2 cellular contexts compared by ENCODE assay signal in genomic region chr10:70094287-70094686, GRCh38.
TF ChIP-seq lines count a peak whose summit lies in the region.

No MANE protein-coding gene starts in this region.

TF ChIP-seq in IMR-90, 13 proteins besides CTCF, POLR2A, EP300 and RAD21:
- TF ChIP-seq SMC3 (IDR thresholded peaks at IDR 0.05; ENCODE audit: low read depth, low read length) (no peak), FOS (IDR thresholded peaks at IDR 0.05; ENCODE audit: low read depth, low read length) (no peak), RCOR1 (IDR thresholded peaks at IDR 0.05; ENCODE audit: insufficient replicate concordance, low read length) (no peak), MAFK (IDR thresholded peaks at IDR 0.05; ENCODE audit: low read depth, low read length) (no peak), CHD1 (IDR thresholded peaks at IDR 0.05; ENCODE audit: low read depth, low read length) (no peak), MAZ (IDR thresholded peaks at IDR 0.05; ENCODE audit: borderline replicate concordance, low read depth, low read length) (no peak), CEBPB (IDR thresholded peaks at IDR 0.05; ENCODE audit: low read depth, low read length) (no peak), RFX5 (IDR thresholded peaks at IDR 0.05; ENCODE audit: low read depth, low read length) (no peak), BHLHE40 (IDR thresholded peaks at IDR 0.05; ENCODE audit: low read depth, low read length) (no peak), NFE2L2 (IDR thresholded peaks at IDR 0.05; ENCODE audit: low read depth, low read length) (no peak), MXI1 (IDR thresholded peaks at IDR 0.05; ENCODE audit: borderline replicate concordance, low read depth, low read length) (no peak)
- TF ChIP-seq, protein P1, sequence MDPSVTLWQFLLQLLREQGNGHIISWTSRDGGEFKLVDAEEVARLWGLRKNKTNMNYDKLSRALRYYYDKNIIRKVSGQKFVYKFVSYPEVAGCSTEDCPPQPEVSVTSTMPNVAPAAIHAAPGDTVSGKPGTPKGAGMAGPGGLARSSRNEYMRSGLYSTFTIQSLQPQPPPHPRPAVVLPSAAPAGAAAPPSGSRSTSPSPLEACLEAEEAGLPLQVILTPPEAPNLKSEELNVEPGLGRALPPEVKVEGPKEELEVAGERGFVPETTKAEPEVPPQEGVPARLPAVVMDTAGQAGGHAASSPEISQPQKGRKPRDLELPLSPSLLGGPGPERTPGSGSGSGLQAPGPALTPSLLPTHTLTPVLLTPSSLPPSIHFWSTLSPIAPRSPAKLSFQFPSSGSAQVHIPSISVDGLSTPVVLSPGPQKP (IDR thresholded peaks at IDR 0.05; ENCODE audit: borderline replicate concordance, low read depth, low read length) = no peak
- TF ChIP-seq, protein P2, sequence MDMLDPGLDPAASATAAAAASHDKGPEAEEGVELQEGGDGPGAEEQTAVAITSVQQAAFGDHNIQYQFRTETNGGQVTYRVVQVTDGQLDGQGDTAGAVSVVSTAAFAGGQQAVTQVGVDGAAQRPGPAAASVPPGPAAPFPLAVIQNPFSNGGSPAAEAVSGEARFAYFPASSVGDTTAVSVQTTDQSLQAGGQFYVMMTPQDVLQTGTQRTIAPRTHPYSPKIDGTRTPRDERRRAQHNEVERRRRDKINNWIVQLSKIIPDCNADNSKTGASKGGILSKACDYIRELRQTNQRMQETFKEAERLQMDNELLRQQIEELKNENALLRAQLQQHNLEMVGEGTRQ (IDR thresholded peaks at IDR 0.05; ENCODE audit: low read depth, low read length) = no peak

TF ChIP-seq in K562, 482 proteins besides CTCF, POLR2A, EP300 and RAD21:
- TF ChIP-seq COPS2 (conservative IDR thresholded peaks at IDR 0.05) (no peak), BRF2 (IDR thresholded peaks at IDR 0.05; ENCODE audit: borderline replicate concordance, insufficient read depth, insufficient read length) (no peak), HNRNPLL (IDR thresholded peaks at IDR 0.05; ENCODE audit: low read depth, low read length, poor library complexity, severe bottlenecking) (no peak), NCOA4 (IDR thresholded peaks at IDR 0.05; ENCODE audit: partially characterized antibody) (no peak), MTA2 (IDR thresholded peaks at IDR 0.05; ENCODE audit: low read depth) (no peak), NELFE (IDR thresholded peaks at IDR 0.05; ENCODE audit: insufficient read depth, insufficient read length) (no peak), MEF2D (tag; conservative IDR thresholded peaks at IDR 0.05; ENCODE audit: low read depth) (no peak), ZNF282 (CRISPR knock-in tag; IDR thresholded peaks at IDR 0.05) (no peak), TBL1XR1 (IDR thresholded peaks at IDR 0.05; ENCODE audit: low read length in 2 of 2) (no peak), CHD4 (IDR thresholded peaks at IDR 0.05; ENCODE audit: insufficient read depth, insufficient replicate concordance, low read depth, low read length, poor library complexity, severe bottlenecking) (no peak), ZNF133 (CRISPR knock-in tag; IDR thresholded peaks at IDR 0.05) (no peak), XRCC5 (IDR thresholded peaks at IDR 0.05; ENCODE audit: low read depth, low read length) (no peak), HIVEP1 (CRISPR knock-in tag; IDR thresholded peaks at IDR 0.05) (no peak), NRF1 (conservative IDR thresholded peaks at IDR 0.05 in 1 of 2, IDR thresholded peaks at IDR 0.05 in 1 of 2) (no peak), JUND (IDR thresholded peaks at IDR 0.05; ENCODE audit: borderline replicate concordance, low read depth, low read length) (no peak), JUND (tag; IDR thresholded peaks at IDR 0.05; ENCODE audit: borderline replicate concordance, low read depth, low read length) (0 out of 3 replicates have a peak, but pooled peaks have one; percentile 13), SRSF9 (IDR thresholded peaks at IDR 0.05; ENCODE audit: borderline replicate concordance, low read depth, low read length) (no peak), RBM22 (IDR thresholded peaks at IDR 0.05; ENCODE audit: low read depth, low read length, poor library complexity, severe bottlenecking) (no peak), MEIS2 (IDR thresholded peaks at IDR 0.05; ENCODE audit: partially characterized antibody) (peak; percentile 65), RCOR1 (IDR thresholded peaks at IDR 0.05; ENCODE audit: borderline replicate concordance in 1 of 2, low read depth in 2 of 2, low read length in 2 of 2) (no peak), CEBPB (tag; IDR thresholded peaks at IDR 0.05) (no peak), TAF15 (IDR thresholded peaks at IDR 0.05; ENCODE audit: low read depth, low read length) (no peak), THRB (CRISPR knock-in tag; conservative IDR thresholded peaks at IDR 0.05) (no peak)
- TF ChIP-seq, protein P3, sequence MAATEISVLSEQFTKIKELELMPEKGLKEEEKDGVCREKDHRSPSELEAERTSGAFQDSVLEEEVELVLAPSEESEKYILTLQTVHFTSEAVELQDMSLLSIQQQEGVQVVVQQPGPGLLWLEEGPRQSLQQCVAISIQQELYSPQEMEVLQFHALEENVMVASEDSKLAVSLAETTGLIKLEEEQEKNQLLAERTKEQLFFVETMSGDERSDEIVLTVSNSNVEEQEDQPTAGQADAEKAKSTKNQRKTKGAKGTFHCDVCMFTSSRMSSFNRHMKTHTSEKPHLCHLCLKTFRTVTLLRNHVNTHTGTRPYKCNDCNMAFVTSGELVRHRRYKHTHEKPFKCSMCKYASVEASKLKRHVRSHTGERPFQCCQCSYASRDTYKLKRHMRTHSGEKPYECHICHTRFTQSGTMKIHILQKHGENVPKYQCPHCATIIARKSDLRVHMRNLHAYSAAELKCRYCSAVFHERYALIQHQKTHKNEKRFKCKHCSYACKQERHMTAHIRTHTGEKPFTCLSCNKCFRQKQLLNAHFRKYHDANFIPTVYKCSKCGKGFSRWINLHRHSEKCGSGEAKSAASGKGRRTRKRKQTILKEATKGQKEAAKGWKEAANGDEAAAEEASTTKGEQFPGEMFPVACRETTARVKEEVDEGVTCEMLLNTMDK (IDR thresholded peaks at IDR 0.05; ENCODE audit: borderline replicate concordance, insufficient read depth, low read depth, low read length, poor library complexity, severe bottlenecking) = no peak
- TF ChIP-seq, protein P4, sequence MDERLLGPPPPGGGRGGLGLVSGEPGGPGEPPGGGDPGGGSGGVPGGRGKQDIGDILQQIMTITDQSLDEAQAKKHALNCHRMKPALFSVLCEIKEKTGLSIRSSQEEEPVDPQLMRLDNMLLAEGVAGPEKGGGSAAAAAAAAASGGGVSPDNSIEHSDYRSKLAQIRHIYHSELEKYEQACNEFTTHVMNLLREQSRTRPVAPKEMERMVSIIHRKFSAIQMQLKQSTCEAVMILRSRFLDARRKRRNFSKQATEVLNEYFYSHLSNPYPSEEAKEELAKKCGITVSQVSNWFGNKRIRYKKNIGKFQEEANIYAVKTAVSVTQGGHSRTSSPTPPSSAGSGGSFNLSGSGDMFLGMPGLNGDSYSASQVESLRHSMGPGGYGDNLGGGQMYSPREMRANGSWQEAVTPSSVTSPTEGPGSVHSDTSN (CRISPR knock-in tag; IDR thresholded peaks at IDR 0.05; ENCODE audit: low read depth) = no peak
- TF ChIP-seq, protein P4 (tag; conservative IDR thresholded peaks at IDR 0.05; ENCODE audit: low read depth) = peak; percentile 77
- TF ChIP-seq, protein P5, sequence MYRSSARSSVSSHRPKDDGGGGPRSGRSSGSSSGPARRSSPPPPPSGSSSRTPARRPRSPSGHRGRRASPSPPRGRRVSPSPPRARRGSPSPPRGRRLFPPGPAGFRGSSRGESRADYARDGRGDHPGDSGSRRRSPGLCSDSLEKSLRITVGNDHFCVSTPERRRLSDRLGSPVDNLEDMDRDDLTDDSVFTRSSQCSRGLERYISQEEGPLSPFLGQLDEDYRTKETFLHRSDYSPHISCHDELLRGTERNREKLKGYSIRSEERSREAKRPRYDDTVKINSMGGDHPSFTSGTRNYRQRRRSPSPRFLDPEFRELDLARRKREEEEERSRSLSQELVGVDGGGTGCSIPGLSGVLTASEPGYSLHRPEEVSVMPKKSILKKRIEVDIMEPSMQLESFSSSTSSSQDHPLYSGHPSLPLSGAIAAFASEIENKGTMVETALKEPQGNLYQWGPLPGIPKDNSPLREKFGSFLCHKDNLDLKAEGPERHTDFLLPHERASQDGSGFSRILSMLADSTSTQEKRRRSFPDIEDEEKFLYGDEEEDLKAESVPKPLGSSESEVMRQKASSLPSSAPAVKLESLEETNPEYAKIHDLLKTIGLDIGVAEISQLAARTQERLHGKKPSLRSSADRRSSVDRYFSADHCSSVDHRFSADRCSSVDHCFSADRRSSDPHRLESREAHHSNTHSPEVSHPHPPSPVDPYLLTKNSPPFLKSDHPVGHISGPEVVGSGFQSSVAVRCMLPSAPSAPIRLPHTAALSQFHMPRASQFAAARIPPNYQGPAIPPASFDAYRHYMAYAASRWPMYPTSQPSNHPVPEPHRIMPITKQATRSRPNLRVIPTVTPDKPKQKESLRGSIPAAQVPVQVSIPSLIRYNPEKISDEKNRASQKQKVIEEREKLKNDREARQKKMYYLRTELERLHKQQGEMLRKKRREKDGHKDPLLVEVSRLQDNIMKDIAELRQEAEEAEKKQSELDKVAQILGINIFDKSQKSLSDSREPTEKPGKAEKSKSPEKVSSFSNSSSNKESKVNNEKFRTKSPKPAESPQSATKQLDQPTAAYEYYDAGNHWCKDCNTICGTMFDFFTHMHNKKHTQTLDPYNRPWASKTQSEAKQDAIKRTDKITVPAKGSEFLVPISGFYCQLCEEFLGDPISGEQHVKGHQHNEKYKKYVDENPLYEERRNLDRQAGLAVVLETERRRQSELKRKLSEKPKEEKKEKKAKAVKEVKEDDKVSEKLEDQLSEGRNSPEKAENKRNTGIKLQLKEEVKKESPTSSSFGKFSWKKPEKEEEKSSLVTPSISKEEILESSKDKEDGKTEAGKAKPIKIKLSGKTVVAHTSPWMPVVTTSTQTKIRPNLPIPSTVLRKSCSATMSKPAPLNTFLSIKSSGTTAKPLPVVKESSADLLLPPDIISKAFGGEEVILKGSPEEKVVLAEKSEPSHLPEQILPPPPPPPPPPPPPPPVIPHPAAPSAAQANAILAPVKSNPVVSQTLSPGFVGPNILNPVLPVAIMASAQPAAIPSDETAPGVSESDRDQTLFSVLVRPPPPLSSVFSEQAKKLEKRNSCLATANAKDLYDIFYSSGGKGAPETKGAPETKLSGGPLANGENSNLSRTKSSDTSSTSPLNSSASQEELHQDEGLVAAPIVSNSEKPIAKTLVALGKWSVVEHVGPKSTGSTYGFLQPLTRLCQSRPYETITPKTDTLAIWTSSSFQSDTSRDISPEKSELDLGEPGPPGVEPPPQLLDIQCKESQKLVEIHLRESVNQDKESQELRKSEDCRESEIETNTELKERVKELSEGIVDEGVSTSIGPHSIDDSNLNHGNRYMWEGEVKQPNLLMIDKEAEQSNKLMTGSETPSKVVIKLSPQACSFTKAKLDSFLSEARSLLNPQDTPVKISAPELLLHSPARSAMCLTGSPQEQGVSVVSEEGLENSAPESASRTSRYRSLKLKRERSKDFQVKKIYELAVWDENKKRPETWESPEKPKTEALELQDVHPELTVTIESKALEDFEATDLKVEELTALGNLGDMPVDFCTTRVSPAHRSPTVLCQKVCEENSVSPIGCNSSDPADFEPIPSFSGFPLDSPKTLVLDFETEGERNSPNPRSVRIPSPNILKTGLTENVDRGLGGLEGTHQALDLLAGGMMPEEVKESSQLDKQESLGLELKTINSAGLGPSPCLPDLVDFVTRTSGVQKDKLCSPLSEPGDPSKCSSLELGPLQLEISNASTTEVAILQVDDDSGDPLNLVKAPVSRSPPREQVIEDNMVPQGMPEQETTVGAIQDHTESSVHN (IDR thresholded peaks at IDR 0.05; ENCODE audit: borderline replicate concordance in 1 of 2, low read depth in 1 of 2) = no peak
- TF ChIP-seq, protein P6, sequence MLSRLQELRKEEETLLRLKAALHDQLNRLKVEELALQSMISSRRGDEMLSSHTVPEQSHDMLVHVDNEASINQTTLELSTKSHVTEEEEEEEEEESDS (CRISPR knock-in tag; IDR thresholded peaks at IDR 0.05) = no peak
